ENCODE assay signal across 8 cellular contexts in the genomic region with DNA sequence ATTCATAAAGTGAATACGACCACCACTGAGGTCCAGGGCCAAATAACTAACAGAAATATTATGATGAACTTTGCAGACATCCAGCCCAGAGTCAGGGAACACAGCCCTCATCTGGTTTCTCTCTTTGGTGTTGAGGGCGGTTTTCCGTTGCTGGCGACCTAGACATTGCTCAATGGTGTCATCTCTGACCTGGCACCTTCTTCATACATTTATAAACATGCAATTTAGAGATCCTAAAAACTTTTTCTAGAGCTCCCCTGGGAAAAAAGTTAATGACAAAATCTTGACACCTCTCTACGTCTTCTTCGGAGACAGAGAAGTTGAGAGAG. TPM values are rescaled to one million over a fixed set of nuclear protein-coding genes. Genes with fewer than 3 reads are reported as not detected.
DNase-seq lines count a peak whose midpoint lies in the region; TF ChIP-seq lines count a peak whose summit lies in the region.

No MANE protein-coding gene starts in this region.

- H3K27ac ChIP-seq in VCaP (peak overlapping the region; percentile 67; the same call in 1 of the 2 replicates), left ventricle myocardium inferior (replicated peaks) (no peak overlapping the region)

- H3K4me2 ChIP-seq in skeletal muscle satellite cell (ENCODE audit: low read length), result peak overlapping the region; percentile 94

- H3K36me3 ChIP-seq in left ventricle myocardium inferior (no peaks in the 10 kb centered on the region), skeletal muscle satellite cell (ENCODE audit: insufficient read depth, low read length) (no peaks in the 10 kb centered on the region)

- intact Hi-C loops in left ventricle myocardium inferior (cut with micrococcal nuclease), result loop anchor here (10.0 kb wide), 1 partner anchor 45 kb away; no protein-coding TSS in a partner anchor

- H3K27me3 ChIP-seq in left ventricle myocardium inferior (ENCODE audit: low read depth) (peaks cover 48% of the 10 kb centered on the region), skeletal muscle satellite cell (ENCODE audit: control insufficient read depth, insufficient read depth, low read length) (no peaks in the 10 kb centered on the region)

- DNase-seq in HuH-7.5 (ENCODE audit: low spot score) (peak; percentile 28), left ventricle myocardium inferior (no peak), ecto neural progenitor cell (ENCODE audit: low spot score) (no peak), NCI-H2227 treated with DMSO at 0.1 percent for 48 hours (lab: John Stamatoyannopoulos, UW) (no peak), iPS-NIHi7 (ENCODE audit: extremely low spot score) (no peak), NCI-H1694 (lab: John Stamatoyannopoulos, UW) (no peak)

- H3K4me1 ChIP-seq in left ventricle myocardium inferior (peaks cover 31% of the 10 kb centered on the region), skeletal muscle satellite cell (ENCODE audit: control insufficient read depth, insufficient read depth, low read length) (peaks cover 27% of the 10 kb centered on the region)

- H3K9me3 ChIP-seq in left ventricle myocardium inferior (replicated peaks), result no peaks in the 10 kb centered on the region
- H3K9me3 ChIP-seq in skeletal muscle satellite cell (replicated peaks; ENCODE audit: low read length), result no peaks in the 10 kb centered on the region

- H3K4me3 ChIP-seq in left ventricle myocardium inferior (peak overlapping the region; percentile 73), skeletal muscle satellite cell (ENCODE audit: low read length) (peak overlapping the region; percentile 86)

- TF ChIP-seq CTCF in VCaP (conservative IDR thresholded peaks at IDR 0.05), result no peak
- TF ChIP-seq CTCF in left ventricle myocardium inferior (IDR thresholded peaks at IDR 0.05; ENCODE audit: borderline replicate concordance), result no peak

- peak overlapping the region; percentile 80 for H3K9ac ChIP-seq in skeletal muscle satellite cell (ENCODE audit: low read depth, low read length)

RNA-seq across cellular contexts. Expression of a gene that starts 0.3 kb away (rescaled TPM):
- total RNA-seq in left ventricle myocardium inferior, result 2.2 TPM
- 2.0 and 3.7 TPM in 2 replicates for total RNA-seq in skeletal muscle satellite cell (2012; rRNA removed)

RNA-seq across cellular contexts. Expression of a gene that starts 32.5 kb away (rescaled TPM):
- total RNA-seq in left ventricle myocardium inferior, result 14.0 TPM
- total RNA-seq in skeletal muscle satellite cell (2012; rRNA removed), result 9.6 and 14.2 TPM in 2 replicates
